1 cellular context compared by ENCODE assay signal in the genomic region with DNA sequence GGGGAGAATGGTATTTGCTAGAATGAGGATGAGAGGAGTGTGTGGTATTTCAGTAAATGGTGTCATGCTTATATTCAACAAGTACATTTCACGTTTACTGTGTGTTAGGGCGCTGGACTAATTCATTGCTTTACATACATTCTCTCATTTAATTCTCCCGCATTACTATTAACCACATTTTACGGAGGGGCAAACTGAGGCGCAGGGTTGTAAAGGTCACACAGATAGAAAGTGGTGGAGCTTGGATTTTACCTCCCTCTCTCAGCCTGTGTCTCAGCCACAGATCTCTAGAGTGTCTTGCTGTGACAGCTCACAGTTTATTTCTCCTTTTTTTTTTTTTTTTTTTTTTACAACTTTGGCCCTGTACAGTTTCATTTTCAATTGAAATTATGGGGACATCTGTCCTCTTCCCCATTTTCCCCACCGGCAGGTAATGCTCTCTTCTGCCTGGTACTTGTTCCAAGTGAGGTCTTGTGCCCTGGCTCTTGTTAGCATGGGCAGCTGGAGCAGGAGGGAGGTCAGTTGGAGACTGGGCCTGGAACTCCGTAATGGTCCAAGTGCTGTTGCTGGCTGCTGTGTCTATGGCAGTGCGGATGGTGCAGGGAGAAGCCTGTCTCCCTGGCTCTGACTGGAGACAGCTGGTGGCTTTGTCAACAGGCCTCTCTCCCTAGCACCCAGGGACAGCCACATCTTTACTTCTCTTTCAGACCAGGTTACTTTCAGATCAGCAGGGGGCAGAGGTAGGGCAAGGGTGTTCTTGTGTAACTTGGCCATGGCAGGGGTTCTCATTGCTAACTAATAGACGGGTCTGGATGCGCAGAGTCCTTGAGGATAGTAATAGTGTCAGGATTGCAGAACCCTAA.
TF ChIP-seq lines count a peak whose summit lies in the region.

No MANE protein-coding gene starts in this region.

TF ChIP-seq in HepG2, 621 proteins besides CTCF, POLR2A, EP300 and RAD21 (continues in another document):
- no peak for TF ChIP-seq ZNF17 (CRISPR knock-in tag; IDR thresholded peaks at IDR 0.05)
- no peak for TF ChIP-seq ZNF121 (CRISPR knock-in tag; IDR thresholded peaks at IDR 0.05)
- no peak for TF ChIP-seq ZNF512B (CRISPR knock-in tag; IDR thresholded peaks at IDR 0.05; ENCODE audit: borderline replicate concordance)
- peak; percentile 64; the same call in 1 of the 2 replicates for TF ChIP-seq FOXK1 (CRISPR knock-in tag; IDR thresholded peaks at IDR 0.05; ENCODE audit: borderline replicate concordance, low read depth)
- TF ChIP-seq TRIM24 (CRISPR knock-in tag; IDR thresholded peaks at IDR 0.05): no peak
- no peak for TF ChIP-seq KDM1A (CRISPR knock-in tag; IDR thresholded peaks at IDR 0.05)
- TF ChIP-seq, protein P1, sequence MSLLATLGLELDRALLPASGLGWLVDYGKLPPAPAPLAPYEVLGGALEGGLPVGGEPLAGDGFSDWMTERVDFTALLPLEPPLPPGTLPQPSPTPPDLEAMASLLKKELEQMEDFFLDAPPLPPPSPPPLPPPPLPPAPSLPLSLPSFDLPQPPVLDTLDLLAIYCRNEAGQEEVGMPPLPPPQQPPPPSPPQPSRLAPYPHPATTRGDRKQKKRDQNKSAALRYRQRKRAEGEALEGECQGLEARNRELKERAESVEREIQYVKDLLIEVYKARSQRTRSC (CRISPR knock-in tag; IDR thresholded peaks at IDR 0.05; ENCODE audit: low read depth): no peak
- TF ChIP-seq SP5 (CRISPR knock-in tag; IDR thresholded peaks at IDR 0.05; ENCODE audit: borderline replicate concordance, low read depth): no peak
- no peak for TF ChIP-seq RFXAP (CRISPR knock-in tag; IDR thresholded peaks at IDR 0.05; ENCODE audit: borderline replicate concordance)
- peak; percentile 58; the same call in 1 of the 2 replicates for TF ChIP-seq IRF2 (CRISPR knock-in tag; IDR thresholded peaks at IDR 0.05)
- no peak for TF ChIP-seq PRPF4 (IDR thresholded peaks at IDR 0.05; ENCODE audit: low read depth, low read length, poor library complexity, severe bottlenecking)
- TF ChIP-seq GFI1 (CRISPR knock-in tag; IDR thresholded peaks at IDR 0.05; ENCODE audit: borderline replicate concordance): no peak; the same call in 1 of the 2 replicates
- peak; percentile 40; the same call in 1 of the 2 replicates for TF ChIP-seq CEBPB (IDR thresholded peaks at IDR 0.05; ENCODE audit: borderline replicate concordance, low read depth, low read length)
- TF ChIP-seq SP2 (CRISPR knock-in tag; IDR thresholded peaks at IDR 0.05): no peak
- peak; percentile 77 for TF ChIP-seq TBX2 (CRISPR knock-in tag; IDR thresholded peaks at IDR 0.05; ENCODE audit: borderline replicate concordance)
- TF ChIP-seq, protein P2, sequence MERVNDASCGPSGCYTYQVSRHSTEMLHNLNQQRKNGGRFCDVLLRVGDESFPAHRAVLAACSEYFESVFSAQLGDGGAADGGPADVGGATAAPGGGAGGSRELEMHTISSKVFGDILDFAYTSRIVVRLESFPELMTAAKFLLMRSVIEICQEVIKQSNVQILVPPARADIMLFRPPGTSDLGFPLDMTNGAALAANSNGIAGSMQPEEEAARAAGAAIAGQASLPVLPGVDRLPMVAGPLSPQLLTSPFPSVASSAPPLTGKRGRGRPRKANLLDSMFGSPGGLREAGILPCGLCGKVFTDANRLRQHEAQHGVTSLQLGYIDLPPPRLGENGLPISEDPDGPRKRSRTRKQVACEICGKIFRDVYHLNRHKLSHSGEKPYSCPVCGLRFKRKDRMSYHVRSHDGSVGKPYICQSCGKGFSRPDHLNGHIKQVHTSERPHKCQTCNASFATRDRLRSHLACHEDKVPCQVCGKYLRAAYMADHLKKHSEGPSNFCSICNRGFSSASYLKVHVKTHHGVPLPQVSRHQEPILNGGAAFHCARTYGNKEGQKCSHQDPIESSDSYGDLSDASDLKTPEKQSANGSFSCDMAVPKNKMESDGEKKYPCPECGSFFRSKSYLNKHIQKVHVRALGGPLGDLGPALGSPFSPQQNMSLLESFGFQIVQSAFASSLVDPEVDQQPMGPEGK (CRISPR knock-in tag; IDR thresholded peaks at IDR 0.05): 0 out of 2 replicates have a peak, but pooled peaks have one; percentile 44
- no peak for TF ChIP-seq DRAP1 (CRISPR knock-in tag; IDR thresholded peaks at IDR 0.05)
- TF ChIP-seq ZNF281 (CRISPR knock-in tag; IDR thresholded peaks at IDR 0.05; ENCODE audit: borderline replicate concordance): 0 out of 2 replicates have a peak, but pooled peaks have one; percentile 13
- TF ChIP-seq SPEN (CRISPR knock-in tag; IDR thresholded peaks at IDR 0.05; ENCODE audit: low read depth): 0 out of 2 replicates have a peak, but pooled peaks have one; percentile 22
- TF ChIP-seq ZBTB46 (CRISPR knock-in tag; IDR thresholded peaks at IDR 0.05; ENCODE audit: borderline replicate concordance): no peak
- no peak for TF ChIP-seq ZNF549 (CRISPR knock-in tag; IDR thresholded peaks at IDR 0.05)
- TF ChIP-seq ZNF772 (CRISPR knock-in tag; IDR thresholded peaks at IDR 0.05): no peak
- no peak for TF ChIP-seq EHMT2 (IDR thresholded peaks at IDR 0.05; ENCODE audit: borderline replicate concordance, low read depth, low read length)
- TF ChIP-seq ZNF362 (CRISPR knock-in tag; IDR thresholded peaks at IDR 0.05; ENCODE audit: borderline replicate concordance): no peak
- TF ChIP-seq, protein P3, sequence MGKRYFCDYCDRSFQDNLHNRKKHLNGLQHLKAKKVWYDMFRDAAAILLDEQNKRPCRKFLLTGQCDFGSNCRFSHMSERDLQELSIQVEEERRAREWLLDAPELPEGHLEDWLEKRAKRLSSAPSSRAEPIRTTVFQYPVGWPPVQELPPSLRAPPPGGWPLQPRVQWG (CRISPR knock-in tag; IDR thresholded peaks at IDR 0.05; ENCODE audit: borderline replicate concordance, low read depth): no peak
- no peak for TF ChIP-seq NR2C2 (CRISPR knock-in tag; IDR thresholded peaks at IDR 0.05; ENCODE audit: borderline replicate concordance)
- TF ChIP-seq AHR (CRISPR knock-in tag; IDR thresholded peaks at IDR 0.05): 0 out of 2 replicates have a peak, but pooled peaks have one; percentile 63
- TF ChIP-seq FOXA3 (CRISPR knock-in tag; IDR thresholded peaks at IDR 0.05): peak; percentile 89
- no peak; the same call in 1 of the 2 replicates for TF ChIP-seq YEATS4 (CRISPR knock-in tag; IDR thresholded peaks at IDR 0.05; ENCODE audit: borderline replicate concordance)
- 0 out of 2 replicates have a peak, but pooled peaks have one; percentile 32 for TF ChIP-seq FOXO1 (CRISPR knock-in tag; IDR thresholded peaks at IDR 0.05)
- TF ChIP-seq ZNF253 (CRISPR knock-in tag; IDR thresholded peaks at IDR 0.05; ENCODE audit: borderline replicate concordance): no peak
- no peak for TF ChIP-seq JUNB (CRISPR knock-in tag; IDR thresholded peaks at IDR 0.05; ENCODE audit: borderline replicate concordance)
- TF ChIP-seq POLR2G (IDR thresholded peaks at IDR 0.05; ENCODE audit: low read depth, low read length): no peak
- no peak for TF ChIP-seq CENPT (CRISPR knock-in tag; IDR thresholded peaks at IDR 0.05; ENCODE audit: low read depth)
- no peak for TF ChIP-seq ZNF350 (CRISPR knock-in tag; IDR thresholded peaks at IDR 0.05; ENCODE audit: borderline replicate concordance, low read depth)
- no peak; the same call in 1 of the 2 replicates for TF ChIP-seq ZNF263 (CRISPR knock-in tag; IDR thresholded peaks at IDR 0.05)
- TF ChIP-seq, protein P4, sequence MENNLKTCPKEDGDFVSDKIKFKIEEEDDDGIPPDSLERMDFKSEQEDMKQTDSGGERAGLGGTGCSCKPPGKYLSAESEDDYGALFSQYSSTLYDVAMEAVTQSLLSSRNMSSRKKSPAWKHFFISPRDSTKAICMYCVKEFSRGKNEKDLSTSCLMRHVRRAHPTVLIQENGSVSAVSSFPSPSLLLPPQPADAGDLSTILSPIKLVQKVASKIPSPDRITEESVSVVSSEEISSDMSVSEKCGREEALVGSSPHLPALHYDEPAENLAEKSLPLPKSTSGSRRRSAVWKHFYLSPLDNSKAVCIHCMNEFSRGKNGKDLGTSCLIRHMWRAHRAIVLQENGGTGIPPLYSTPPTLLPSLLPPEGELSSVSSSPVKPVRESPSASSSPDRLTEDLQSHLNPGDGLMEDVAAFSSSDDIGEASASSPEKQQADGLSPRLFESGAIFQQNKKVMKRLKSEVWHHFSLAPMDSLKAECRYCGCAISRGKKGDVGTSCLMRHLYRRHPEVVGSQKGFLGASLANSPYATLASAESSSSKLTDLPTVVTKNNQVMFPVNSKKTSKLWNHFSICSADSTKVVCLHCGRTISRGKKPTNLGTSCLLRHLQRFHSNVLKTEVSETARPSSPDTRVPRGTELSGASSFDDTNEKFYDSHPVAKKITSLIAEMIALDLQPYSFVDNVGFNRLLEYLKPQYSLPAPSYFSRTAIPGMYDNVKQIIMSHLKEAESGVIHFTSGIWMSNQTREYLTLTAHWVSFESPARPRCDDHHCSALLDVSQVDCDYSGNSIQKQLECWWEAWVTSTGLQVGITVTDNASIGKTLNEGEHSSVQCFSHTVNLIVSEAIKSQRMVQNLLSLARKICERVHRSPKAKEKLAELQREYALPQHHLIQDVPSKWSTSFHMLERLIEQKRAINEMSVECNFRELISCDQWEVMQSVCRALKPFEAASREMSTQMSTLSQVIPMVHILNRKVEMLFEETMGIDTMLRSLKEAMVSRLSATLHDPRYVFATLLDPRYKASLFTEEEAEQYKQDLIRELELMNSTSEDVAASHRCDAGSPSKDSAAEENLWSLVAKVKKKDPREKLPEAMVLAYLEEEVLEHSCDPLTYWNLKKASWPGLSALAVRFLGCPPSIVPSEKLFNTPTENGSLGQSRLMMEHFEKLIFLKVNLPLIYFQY (CRISPR knock-in tag; IDR thresholded peaks at IDR 0.05; ENCODE audit: borderline replicate concordance): no peak
- TF ChIP-seq ZNF432 (CRISPR knock-in tag; IDR thresholded peaks at IDR 0.05; ENCODE audit: borderline replicate concordance): no peak
- no peak for TF ChIP-seq MAZ (IDR thresholded peaks at IDR 0.05; ENCODE audit: borderline replicate concordance, low read depth, low read length)
- TF ChIP-seq MAZ (CRISPR knock-in tag; IDR thresholded peaks at IDR 0.05; ENCODE audit: low read depth): 0 out of 2 replicates have a peak, but pooled peaks have one; percentile 36
- no peak for TF ChIP-seq ZNF567 (CRISPR knock-in tag; IDR thresholded peaks at IDR 0.05; ENCODE audit: borderline replicate concordance)
